13 cellular contexts compared by ENCODE assay signal in genomic region chr14:100532154-100532915, GRCh38. TPM values are rescaled to one million over a fixed set of nuclear protein-coding genes. Genes with fewer than 3 reads are reported as not detected.
DNase-seq lines count a peak whose midpoint lies in the region; ATAC-seq and TF ChIP-seq lines count a peak whose summit lies in the region.
"Had no signal": no experiment of that assay in that cellular context is flagged by ENCODE, and none has a peak within 500 bp of the region (broad histone marks: within the 10 kb centered on the region; RNA-seq: fewer than 3 reads in every experiment).

No MANE protein-coding gene starts in this region.

- no peak overlapping the region for H3K4me3 Mint-ChIP-seq in natural killer cell
- no peak overlapping the region for H3K4me3 Mint-ChIP-seq in natural killer cell treated with Interleukin-12 subunit alpha and Interleukin-12 subunit beta and Interleukin-15 and Interleukin-18, amount 100 ng/mL, for 72 hours
- H3K4me3 Mint-ChIP-seq: CD4-positive, alpha-beta T cell; stimulated activated naive CD8-positive, alpha-beta T cell treated with anti-CD3 and anti-CD28 coated beads, Interleukin-15, Interleukin-2, amounts not matched to agents 100 ng/mL and 50 ng/mL, for 24 hours had no signal

- DNase-seq in natural killer cell: peak; percentile 9
- no peak for DNase-seq in natural killer cell treated with Interleukin-12 subunit alpha and Interleukin-12 subunit beta and Interleukin-15 and Interleukin-18, amount 100 ng/mL, for 72 hours (ENCODE audit: low spot score)
- DNase-seq in activated CD8-positive, alpha-beta memory T cell treated with anti-CD3 and anti-CD28 coated beads, Interleukin-2, amount 50 U/mL, for 4 hours: peak; percentile 7
- peak; percentile 56 for DNase-seq in islet precursor cell
- peak; percentile 39 for DNase-seq in ureter (ENCODE audit: low spot score)
- no peak for DNase-seq in AML-193 (lab: John Stamatoyannopoulos, UW)
- DNase-seq in cerebellum (ENCODE audit: low spot score): no peak
- DNase-seq: CD4-positive, alpha-beta T cell; MM.1S had no signal

- H3K27ac Mint-ChIP-seq in natural killer cell: no peak overlapping the region
- no peak overlapping the region for H3K27ac Mint-ChIP-seq in natural killer cell treated with Interleukin-12 subunit alpha and Interleukin-12 subunit beta and Interleukin-15 and Interleukin-18, amount 100 ng/mL, for 72 hours
- H3K27ac Mint-ChIP-seq: CD4-positive, alpha-beta T cell; progenitor cell of endocrine pancreas; stimulated activated naive CD8-positive, alpha-beta T cell treated with anti-CD3 and anti-CD28 coated beads, Interleukin-15, Interleukin-2, amounts not matched to agents 100 ng/mL and 50 ng/mL, for 24 hours had no signal

- no peak for ATAC-seq in natural killer cell
- ATAC-seq in natural killer cell treated with Interleukin-12 subunit alpha and Interleukin-12 subunit beta and Interleukin-15 and Interleukin-18, amount 100 ng/mL, for 72 hours: no peak
- ATAC-seq in HG03159 (IDR thresholded peaks at IDR 0.05; ENCODE audit: unreplicated experiment): no peak

- TF ChIP-seq CTCF in natural killer cell (IDR thresholded peaks at IDR 0.05): no peak

- intact Hi-C loops in natural killer cell (cut with micrococcal nuclease): no loop called here

- no peaks in the 10 kb centered on the region for H3K36me3 Mint-ChIP-seq in natural killer cell
- H3K36me3 Mint-ChIP-seq in natural killer cell treated with Interleukin-12 subunit alpha and Interleukin-12 subunit beta and Interleukin-15 and Interleukin-18, amount 100 ng/mL, for 72 hours: no peaks in the 10 kb centered on the region

- no peaks in the 10 kb centered on the region for H3K9me3 Mint-ChIP-seq in natural killer cell
- H3K9me3 Mint-ChIP-seq in natural killer cell treated with Interleukin-12 subunit alpha and Interleukin-12 subunit beta and Interleukin-15 and Interleukin-18, amount 100 ng/mL, for 72 hours: no peaks in the 10 kb centered on the region
- H3K9me3 Mint-ChIP-seq: CD4-positive, alpha-beta T cell; stimulated activated naive CD8-positive, alpha-beta T cell treated with anti-CD3 and anti-CD28 coated beads, Interleukin-15, Interleukin-2, amounts not matched to agents 100 ng/mL and 50 ng/mL, for 24 hours had no signal

- no peaks in the 10 kb centered on the region for H3K27me3 Mint-ChIP-seq in natural killer cell (ENCODE audit: low read depth in 2 of 2)
- H3K27me3 Mint-ChIP-seq in natural killer cell treated with Interleukin-12 subunit alpha and Interleukin-12 subunit beta and Interleukin-15 and Interleukin-18, amount 100 ng/mL, for 72 hours: peaks cover 0 to 3% of the 10 kb centered on the region in 2 donors
- H3K27me3 Mint-ChIP-seq: CD4-positive, alpha-beta T cell; progenitor cell of endocrine pancreas; stimulated activated naive CD8-positive, alpha-beta T cell treated with anti-CD3 and anti-CD28 coated beads, Interleukin-15, Interleukin-2, amounts not matched to agents 100 ng/mL and 50 ng/mL, for 24 hours had no signal

- H3K4me1 Mint-ChIP-seq in natural killer cell: peaks cover 4 to 9% of the 10 kb centered on the region in 2 donors
- H3K4me1 Mint-ChIP-seq in natural killer cell treated with Interleukin-12 subunit alpha and Interleukin-12 subunit beta and Interleukin-15 and Interleukin-18, amount 100 ng/mL, for 72 hours (ENCODE audit: low read depth in 2 of 2): peaks cover 0 to 3% of the 10 kb centered on the region in 2 donors

RNA-seq across cellular contexts. Expression of gene BEGAIN, which starts 54.9 kb away (rescaled TPM):
- total RNA-seq in natural killer cell (1 to 10 TPM in 1 of 3 donors, under 1 TPM in 1, not detected in 1; 0.11 to 1.3 TPM), ureter (4.2 TPM), cerebellum (6.0 TPM)
- total RNA-seq in natural killer cell treated with Interleukin-12 subunit alpha and Interleukin-12 subunit beta and Interleukin-15 and Interleukin-18, amount 100 ng/mL, for 72 hours: not detected
- total RNA-seq: RPMI7951 had no signal

Comparison
In these comparisons a context has a peak if more than half of its experiments do, and no peak if none do; other contexts are left out.
1. DNase-seq: peak in natural killer cell (single experiment), activated CD8-positive, alpha-beta memory T cell treated with anti-CD3 and anti-CD28 coated beads, Interleukin-2, amount 50 U/mL, for 4 hours (single experiment), islet precursor cell (single experiment) and ureter (single experiment); none in natural killer cell treated with Interleukin-12 subunit alpha and Interleukin-12 subunit beta and Interleukin-15 and Interleukin-18, amount 100 ng/mL, for 72 hours (single experiment), AML-193 (0 of 2) and cerebellum (single experiment).